21 cellular contexts compared by ENCODE assay signal in the genomic region with DNA sequence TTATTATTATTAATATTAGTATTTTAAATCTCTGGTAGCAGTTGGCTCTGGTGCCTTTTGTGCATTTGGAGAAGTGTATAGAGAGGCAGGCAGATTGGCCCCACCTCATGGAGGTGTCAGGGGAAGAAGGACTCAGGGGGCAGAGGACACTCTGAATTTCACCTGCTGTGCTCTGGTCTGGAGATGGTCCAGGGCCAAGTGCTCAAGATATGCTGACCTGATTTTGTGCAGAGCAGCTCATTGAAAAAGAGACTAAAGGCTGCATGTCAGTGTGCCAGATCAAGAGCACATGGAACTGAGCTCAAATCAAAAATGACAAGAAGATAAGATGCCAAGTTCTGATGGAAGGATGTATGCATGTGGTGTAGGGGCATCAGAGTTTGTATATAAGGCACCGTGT.
"Had no signal": no experiment of that assay in that cellular context is flagged by ENCODE, and none has a peak within 500 bp of the region (broad histone marks: within the 10 kb centered on the region; RNA-seq: fewer than 3 reads in every experiment).

No MANE protein-coding gene starts in this region.

- DNase-seq: dermis blood vessel endothelial cell; effector memory CD4-positive, alpha-beta T cell; heart left ventricle; kidney; natural killer cell; occipital lobe; pancreas; right cardiac atrium; sigmoid colon; stimulated activated CD4-positive, alpha-beta T cell treated with anti-CD3 and anti-CD28 coated beads, Interleukin-4, amount 100 ng/mL, for 4 hours; stimulated activated naive CD8-positive, alpha-beta T cell treated with anti-CD3 and anti-CD28 coated beads, Interleukin-15, Interleukin-2, amounts not matched to agents 100 U/mL and 50 U/mL, for 24 hours; transverse colon had no signal

- H3K27ac ChIP-seq: coronary artery, esophagus muscularis mucosa, foreskin keratinocyte, gastroesophageal sphincter, hepatocyte, pancreas, prostate gland, sigmoid colon, transverse colon, vagina had no signal

- H3K4me2 ChIP-seq: hepatocyte had no signal

- H3K27me3 ChIP-seq: foreskin keratinocyte, gastroesophageal sphincter, heart left ventricle, hepatocyte, pancreas, sigmoid colon, transverse colon, vagina had no signal

- H3K9me3 ChIP-seq: esophagus muscularis mucosa, gastroesophageal sphincter, heart left ventricle, pancreas, prostate gland, sigmoid colon, thoracic aorta, transverse colon, vagina had no signal

- H3K4me1 ChIP-seq: foreskin keratinocyte, pancreas, prostate gland, transverse colon, vagina had no signal

- H2AFZ ChIP-seq: hepatocyte had no signal

- H3K79me2 ChIP-seq: hepatocyte had no signal

- H3K36me3 ChIP-seq: esophagus muscularis mucosa, gastroesophageal sphincter, heart left ventricle, pancreas, prostate gland, sigmoid colon, thoracic aorta, transverse colon, vagina had no signal

- H3K4me3 ChIP-seq: coronary artery, esophagus muscularis mucosa, gastroesophageal sphincter, heart left ventricle, hepatocyte, lung, pancreas, prostate gland, sigmoid colon, thoracic aorta, transverse colon, vagina had no signal
